8 cellular contexts compared by ENCODE assay signal in genomic region chr18:41954827-41955613, GRCh38. TPM values are rescaled to one million over a fixed set of nuclear protein-coding genes. Genes with fewer than 3 reads are reported as not detected.
DNase-seq lines count a peak whose midpoint lies in the region; ATAC-seq and TF ChIP-seq lines count a peak whose summit lies in the region.

PIK3C3 (plus strand) TSS chr18:41955234; CDS start chr18:41955292, 58 bp downstream.

- 0% methylated on average over 38 of the region's 38 CpGs for WGBS in lung, 2 donors

- peak within 1 kb of the TSS; percentile 96 for H3K27ac ChIP-seq in CD8-positive, alpha-beta memory T cell (ENCODE audit: low read depth, low read length)
- H3K27ac ChIP-seq in lung (ENCODE audit: low read depth in 1 of 2, low read length in 1 of 2): peak within 1 kb of the TSS; percentile 63 to 90

- peak within 1 kb of the TSS; percentile 87 to 100 (median 100) for H3K27ac Mint-ChIP-seq in CD8-positive, alpha-beta memory T cell

- TF ChIP-seq CTCF in lung (IDR thresholded peaks at IDR 0.05; ENCODE audit: control extremely low read depth, extremely low read depth): no peak

- no peaks in the 10 kb centered on the region for H3K9me3 ChIP-seq in CD8-positive, alpha-beta memory T cell (ENCODE audit: low read length)
- no peaks in the 10 kb centered on the region for H3K9me3 ChIP-seq in lung (ENCODE audit: control insufficient read depth in 2 of 2, insufficient read depth in 1 of 2, low read length in 1 of 2)

- no peaks in the 10 kb centered on the region for H3K27me3 ChIP-seq in CD8-positive, alpha-beta memory T cell (ENCODE audit: insufficient read depth, low read length, poor library complexity, severe bottlenecking)
- no peaks in the 10 kb centered on the region for H3K27me3 ChIP-seq in lung (ENCODE audit: control insufficient read depth, insufficient read depth)

- ATAC-seq in GM19468 (IDR thresholded peaks at IDR 0.05; ENCODE audit: extremely low read depth, unreplicated experiment) (peak; percentile 98), lung (ENCODE audit: insufficient read depth, low FRiP score) (peak; percentile 99)

- peaks cover 41 to 51% (median 51%) of the 10 kb centered on the region in 3 donors for H3K4me1 Mint-ChIP-seq in CD8-positive, alpha-beta memory T cell

- H3K36me3 Mint-ChIP-seq in CD8-positive, alpha-beta memory T cell: peaks cover 11 to 29% (median 13%) of the 10 kb centered on the region in 3 donors

- H3K9me3 Mint-ChIP-seq in CD8-positive, alpha-beta memory T cell: no peaks in the 10 kb centered on the region

- DNase-seq in CD8-positive, alpha-beta memory T cell: peak; percentile 95 to 98 (median 95)
- DNase-seq in HS-5 (ENCODE audit: low read depth) (peak; percentile 68), lung (ENCODE audit: low spot score) (peak; percentile 98)
- peak; percentile 86 for DNase-seq in NK-92 treated with Interleukin-12 subunit alpha and Interleukin-12 subunit beta, amount 100 ng/mL, for 24 hours (lab: John Stamatoyannopoulos, UW)
- DNase-seq in activated CD8-positive, alpha-beta memory T cell treated with anti-CD3 and anti-CD28 coated beads for 24 hours: peak; percentile 97
- DNase-seq in effector CD8-positive, alpha-beta T cell (lab: John Stamatoyannopoulos, UW): peak; percentile 96
- DNase-seq in stimulated activated CD4-positive, alpha-beta T cell treated with anti-CD3 and anti-CD28 coated beads, TNF-alpha, amount 100 ng/mL, for 4 hours (ENCODE audit: low read depth in 3 of 3): peak; percentile 94 to 97 (median 95)

- POLR2A ChIA-PET in CD8-positive, alpha-beta memory T cell (lab: Charles Lee): interaction anchor here (0.9 kb wide), 1 partner anchor 62 kb away, joined by 3 read pairs; no protein-coding TSS in a partner anchor

- CTCF ChIA-PET in CD8-positive, alpha-beta memory T cell (lab: Charles Lee): interaction anchor here (1.7 kb wide), 1 partner anchor 10 kb away, joined by 4 read pairs; no protein-coding TSS in a partner anchor

- peak within 1 kb of the TSS; percentile 97 for H3K4me3 ChIP-seq in CD8-positive, alpha-beta memory T cell (ENCODE audit: low read length)
- H3K4me3 ChIP-seq in lung: peak within 1 kb of the TSS; percentile 93

- H3K4me3 Mint-ChIP-seq in CD8-positive, alpha-beta memory T cell: peak within 1 kb of the TSS; percentile 97 to 100 (median 100)

- H3K27me3 Mint-ChIP-seq in CD8-positive, alpha-beta memory T cell: peaks cover 1 to 4% of the 10 kb centered on the region in 2 donors

- H3K4me1 ChIP-seq in CD8-positive, alpha-beta memory T cell (ENCODE audit: insufficient read depth, low read length): peaks cover 29% of the 10 kb centered on the region
- peaks cover 2 to 3% of the 10 kb centered on the region in 2 donors for H3K4me1 ChIP-seq in lung (ENCODE audit: control insufficient read depth in 2 of 2, insufficient read depth in 2 of 2, low read length in 2 of 2)

- peaks cover 11% of the 10 kb centered on the region for H3K36me3 ChIP-seq in CD8-positive, alpha-beta memory T cell (ENCODE audit: insufficient read depth, low read length)
- H3K36me3 ChIP-seq in lung (ENCODE audit: control insufficient read depth in 2 of 2, insufficient read depth in 2 of 2, low read length in 2 of 2): peaks cover 0 to 3% of the 10 kb centered on the region in 2 donors

RNA-seq across cellular contexts. Expression of gene PIK3C3, which starts in this region (rescaled TPM):
- total RNA-seq in CD8-positive, alpha-beta memory T cell: 10 to 100 TPM; 43.6 to 50.7 TPM
- polyA plus RNA-seq in CD8-positive, alpha-beta memory T cell: 39.8 TPM
- total RNA-seq in lung: 10 to 100 TPM; 45.1 to 64.2 TPM
- 10 to 100 TPM; 18.9 to 27.1 TPM for polyA plus RNA-seq in lung

Comparison
In these comparisons a context has a peak if more than half of its experiments do, and no peak if none do; other contexts are left out.
1. Peak in every context shown above with its lines: DNase-seq, ATAC-seq, H3K4me3 ChIP-seq and H3K27ac ChIP-seq.